In the genomic region with DNA sequence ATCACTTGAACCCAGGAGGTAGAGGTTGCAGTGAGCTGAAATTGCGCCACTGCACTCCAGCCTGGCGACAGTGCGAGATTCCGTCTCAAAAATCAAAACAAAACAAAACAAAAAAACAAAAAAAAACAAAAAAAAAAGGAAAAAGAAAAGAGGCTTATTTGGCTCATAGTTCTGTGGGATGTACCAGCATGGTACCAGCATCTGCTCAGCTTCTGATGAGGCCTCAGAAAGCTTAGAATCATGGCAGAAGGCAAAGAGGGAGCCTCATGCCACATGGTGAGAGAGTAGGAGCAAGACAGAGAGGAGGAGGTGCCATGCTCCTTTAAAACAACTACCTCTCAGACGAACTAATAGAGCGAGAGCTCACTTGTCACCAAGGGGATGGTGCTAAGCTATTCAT, we compare ENCODE assay signal across 2 cellular contexts.
TF ChIP-seq lines count a peak whose summit lies in the region.

No MANE protein-coding gene starts in this region.

TF ChIP-seq in liver, 16 proteins besides CTCF, POLR2A, EP300 and RAD21:
- no peak for TF ChIP-seq FOXA1 (IDR thresholded peaks at IDR 0.05)
- TF ChIP-seq SP1 (IDR thresholded peaks at IDR 0.05), result no peak
- TF ChIP-seq YY1 (IDR thresholded peaks at IDR 0.05), result no peak

TF ChIP-seq in HepG2, 621 proteins besides CTCF, POLR2A, EP300 and RAD21:
- TF ChIP-seq ARHGAP35 (CRISPR knock-in tag; IDR thresholded peaks at IDR 0.05; ENCODE audit: borderline replicate concordance) (no peak), HNRNPH1 (optimal IDR thresholded peaks at IDR 0.05; ENCODE audit: low read depth, low read length) (no peak), NCOA2 (CRISPR knock-in tag; IDR thresholded peaks at IDR 0.05) (no peak), EZH2 (conservative IDR thresholded peaks at IDR 0.05; ENCODE audit: low read depth, low read length) (no peak)
- TF ChIP-seq, protein P1, sequence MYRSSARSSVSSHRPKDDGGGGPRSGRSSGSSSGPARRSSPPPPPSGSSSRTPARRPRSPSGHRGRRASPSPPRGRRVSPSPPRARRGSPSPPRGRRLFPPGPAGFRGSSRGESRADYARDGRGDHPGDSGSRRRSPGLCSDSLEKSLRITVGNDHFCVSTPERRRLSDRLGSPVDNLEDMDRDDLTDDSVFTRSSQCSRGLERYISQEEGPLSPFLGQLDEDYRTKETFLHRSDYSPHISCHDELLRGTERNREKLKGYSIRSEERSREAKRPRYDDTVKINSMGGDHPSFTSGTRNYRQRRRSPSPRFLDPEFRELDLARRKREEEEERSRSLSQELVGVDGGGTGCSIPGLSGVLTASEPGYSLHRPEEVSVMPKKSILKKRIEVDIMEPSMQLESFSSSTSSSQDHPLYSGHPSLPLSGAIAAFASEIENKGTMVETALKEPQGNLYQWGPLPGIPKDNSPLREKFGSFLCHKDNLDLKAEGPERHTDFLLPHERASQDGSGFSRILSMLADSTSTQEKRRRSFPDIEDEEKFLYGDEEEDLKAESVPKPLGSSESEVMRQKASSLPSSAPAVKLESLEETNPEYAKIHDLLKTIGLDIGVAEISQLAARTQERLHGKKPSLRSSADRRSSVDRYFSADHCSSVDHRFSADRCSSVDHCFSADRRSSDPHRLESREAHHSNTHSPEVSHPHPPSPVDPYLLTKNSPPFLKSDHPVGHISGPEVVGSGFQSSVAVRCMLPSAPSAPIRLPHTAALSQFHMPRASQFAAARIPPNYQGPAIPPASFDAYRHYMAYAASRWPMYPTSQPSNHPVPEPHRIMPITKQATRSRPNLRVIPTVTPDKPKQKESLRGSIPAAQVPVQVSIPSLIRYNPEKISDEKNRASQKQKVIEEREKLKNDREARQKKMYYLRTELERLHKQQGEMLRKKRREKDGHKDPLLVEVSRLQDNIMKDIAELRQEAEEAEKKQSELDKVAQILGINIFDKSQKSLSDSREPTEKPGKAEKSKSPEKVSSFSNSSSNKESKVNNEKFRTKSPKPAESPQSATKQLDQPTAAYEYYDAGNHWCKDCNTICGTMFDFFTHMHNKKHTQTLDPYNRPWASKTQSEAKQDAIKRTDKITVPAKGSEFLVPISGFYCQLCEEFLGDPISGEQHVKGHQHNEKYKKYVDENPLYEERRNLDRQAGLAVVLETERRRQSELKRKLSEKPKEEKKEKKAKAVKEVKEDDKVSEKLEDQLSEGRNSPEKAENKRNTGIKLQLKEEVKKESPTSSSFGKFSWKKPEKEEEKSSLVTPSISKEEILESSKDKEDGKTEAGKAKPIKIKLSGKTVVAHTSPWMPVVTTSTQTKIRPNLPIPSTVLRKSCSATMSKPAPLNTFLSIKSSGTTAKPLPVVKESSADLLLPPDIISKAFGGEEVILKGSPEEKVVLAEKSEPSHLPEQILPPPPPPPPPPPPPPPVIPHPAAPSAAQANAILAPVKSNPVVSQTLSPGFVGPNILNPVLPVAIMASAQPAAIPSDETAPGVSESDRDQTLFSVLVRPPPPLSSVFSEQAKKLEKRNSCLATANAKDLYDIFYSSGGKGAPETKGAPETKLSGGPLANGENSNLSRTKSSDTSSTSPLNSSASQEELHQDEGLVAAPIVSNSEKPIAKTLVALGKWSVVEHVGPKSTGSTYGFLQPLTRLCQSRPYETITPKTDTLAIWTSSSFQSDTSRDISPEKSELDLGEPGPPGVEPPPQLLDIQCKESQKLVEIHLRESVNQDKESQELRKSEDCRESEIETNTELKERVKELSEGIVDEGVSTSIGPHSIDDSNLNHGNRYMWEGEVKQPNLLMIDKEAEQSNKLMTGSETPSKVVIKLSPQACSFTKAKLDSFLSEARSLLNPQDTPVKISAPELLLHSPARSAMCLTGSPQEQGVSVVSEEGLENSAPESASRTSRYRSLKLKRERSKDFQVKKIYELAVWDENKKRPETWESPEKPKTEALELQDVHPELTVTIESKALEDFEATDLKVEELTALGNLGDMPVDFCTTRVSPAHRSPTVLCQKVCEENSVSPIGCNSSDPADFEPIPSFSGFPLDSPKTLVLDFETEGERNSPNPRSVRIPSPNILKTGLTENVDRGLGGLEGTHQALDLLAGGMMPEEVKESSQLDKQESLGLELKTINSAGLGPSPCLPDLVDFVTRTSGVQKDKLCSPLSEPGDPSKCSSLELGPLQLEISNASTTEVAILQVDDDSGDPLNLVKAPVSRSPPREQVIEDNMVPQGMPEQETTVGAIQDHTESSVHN (CRISPR knock-in tag; IDR thresholded peaks at IDR 0.05), result no peak
